ENCODE assay signal across 7 cellular contexts in genomic region chr15:77373441-77373840, GRCh38.
"Had no signal": no experiment of that assay in that cellular context is flagged by ENCODE, and none has a peak within 500 bp of the region (broad histone marks: within the 10 kb centered on the region; RNA-seq: fewer than 3 reads in every experiment).

No MANE protein-coding gene starts in this region.

- H3K27ac ChIP-seq: GM23248, HL-60 had no signal

- H3K4me3 ChIP-seq: GM23248 had no signal

- FAIRE-seq: H54 had no signal

- H2AFZ ChIP-seq: GM23248 had no signal

- DNase-seq: GM23248, GOT3, H9, HCEC 1CT, KG1 had no signal

- H3K9ac ChIP-seq: GM23248 had no signal
